Comparison of ENCODE assay signal across 1 cellular context in the genomic region with DNA sequence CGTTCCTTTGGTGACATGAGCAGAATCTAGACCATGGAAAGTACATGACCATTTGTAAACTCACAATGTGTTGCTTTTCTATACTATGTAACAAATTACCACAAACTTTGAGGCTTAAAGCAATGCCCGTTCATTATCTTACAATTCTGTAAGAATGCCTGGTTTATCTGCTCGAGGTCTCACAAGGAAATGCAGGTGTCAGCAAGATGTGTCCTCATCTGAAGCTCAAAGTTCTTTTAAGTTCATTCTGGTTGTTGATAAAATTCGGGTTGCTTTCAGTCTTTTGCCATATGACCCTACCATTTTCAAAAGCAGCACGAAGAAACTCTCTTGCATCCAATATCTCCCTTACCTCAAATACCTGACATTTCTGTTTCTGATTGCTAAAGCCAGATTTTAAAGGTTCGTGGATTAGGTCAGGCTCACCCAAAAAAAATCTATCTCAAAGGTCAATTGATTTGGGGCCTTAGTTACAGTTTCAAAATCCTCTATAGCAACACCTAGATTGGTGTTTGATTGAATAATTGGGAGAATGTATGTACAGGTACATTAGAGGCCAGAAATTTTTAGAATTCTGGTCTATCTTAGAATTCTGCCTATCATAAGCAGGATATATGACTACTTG.
TF ChIP-seq lines count a peak whose summit lies in the region.

No MANE protein-coding gene starts in this region.

TF ChIP-seq in HepG2, 621 proteins besides CTCF, POLR2A, EP300 and RAD21 (continued from another document):
- TF ChIP-seq MAZ (IDR thresholded peaks at IDR 0.05; ENCODE audit: borderline replicate concordance, low read depth, low read length) (no peak), MAZ (CRISPR knock-in tag; IDR thresholded peaks at IDR 0.05; ENCODE audit: low read depth) (no peak), ZNF34 (CRISPR knock-in tag; IDR thresholded peaks at IDR 0.05; ENCODE audit: borderline replicate concordance) (0 out of 2 replicates have a peak, but pooled peaks have one; percentile 47), FOXM1 (CRISPR knock-in tag; IDR thresholded peaks at IDR 0.05) (no peak)
